19 cellular contexts compared by ENCODE assay signal in the genomic region with DNA sequence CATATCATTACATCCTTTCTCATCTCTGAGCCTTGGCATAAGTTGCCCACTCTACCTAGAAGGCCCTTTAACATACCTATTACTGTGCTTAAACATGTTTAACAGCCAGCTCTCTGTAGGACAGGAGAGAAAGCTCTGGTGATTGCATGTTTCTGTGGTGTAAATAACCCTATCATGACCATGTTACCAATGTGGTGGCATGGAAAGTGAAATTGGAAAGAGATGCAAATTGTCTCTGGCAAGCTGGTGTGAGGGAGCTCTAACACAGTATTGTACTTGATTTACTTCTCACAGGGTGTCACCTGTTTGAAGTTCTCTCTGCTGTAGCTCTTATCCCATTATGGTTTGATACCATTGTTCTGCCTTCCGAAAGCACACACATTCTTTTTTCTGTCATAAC.
DNase-seq lines count a peak whose midpoint lies in the region; ATAC-seq lines count a peak whose summit lies in the region.
"Had no signal": no experiment of that assay in that cellular context is flagged by ENCODE, and none has a peak within 500 bp of the region (broad histone marks: within the 10 kb centered on the region; RNA-seq: fewer than 3 reads in every experiment).

No MANE protein-coding gene starts in this region.

- DNase-seq in GF-D8 (lab: John Stamatoyannopoulos, UW) (no peak), occipital lobe (lab: John Stamatoyannopoulos, UW) (no peak)
- DNase-seq in activated CD8-positive, alpha-beta memory T cell treated with anti-CD3 and anti-CD28 coated beads, Interleukin-2, amount 50 U/mL, for 4 hours = no peak
- DNase-seq: activated CD4-positive, alpha-beta T cell treated with anti-CD3 and anti-CD28 coated beads, Interleukin-2, amount 50 U/mL, for 48 hours; activated naive CD4-positive, alpha-beta T cell; activated T-cell treated with anti-CD3 and anti-CD28 coated beads, Interleukin-2, amount 50 U/mL, for 1 hour; anterior cingulate cortex; effector CD8-positive, alpha-beta T cell; gastrocnemius medialis; kidney glomerular epithelial cell; NCI-H146; NCI-H774; right lobe of liver had no signal

- ATAC-seq in GM18517 (IDR thresholded peaks at IDR 0.05; ENCODE audit: unreplicated experiment) = peak; percentile 92
- peak; percentile 70 for ATAC-seq in GM19395 (IDR thresholded peaks at IDR 0.05; ENCODE audit: unreplicated experiment)
- ATAC-seq in HG02798 (IDR thresholded peaks at IDR 0.05; ENCODE audit: poor library complexity, unreplicated experiment) = peak; percentile 73
- peak; percentile 67 for ATAC-seq in HG03442 (IDR thresholded peaks at IDR 0.05; ENCODE audit: unreplicated experiment)
- ATAC-seq in GM19452 (IDR thresholded peaks at IDR 0.05; ENCODE audit: unreplicated experiment) = no peak
- ATAC-seq: esophagus mucosa, gastrocnemius medialis, right lobe of liver had no signal
